In the genomic region with DNA sequence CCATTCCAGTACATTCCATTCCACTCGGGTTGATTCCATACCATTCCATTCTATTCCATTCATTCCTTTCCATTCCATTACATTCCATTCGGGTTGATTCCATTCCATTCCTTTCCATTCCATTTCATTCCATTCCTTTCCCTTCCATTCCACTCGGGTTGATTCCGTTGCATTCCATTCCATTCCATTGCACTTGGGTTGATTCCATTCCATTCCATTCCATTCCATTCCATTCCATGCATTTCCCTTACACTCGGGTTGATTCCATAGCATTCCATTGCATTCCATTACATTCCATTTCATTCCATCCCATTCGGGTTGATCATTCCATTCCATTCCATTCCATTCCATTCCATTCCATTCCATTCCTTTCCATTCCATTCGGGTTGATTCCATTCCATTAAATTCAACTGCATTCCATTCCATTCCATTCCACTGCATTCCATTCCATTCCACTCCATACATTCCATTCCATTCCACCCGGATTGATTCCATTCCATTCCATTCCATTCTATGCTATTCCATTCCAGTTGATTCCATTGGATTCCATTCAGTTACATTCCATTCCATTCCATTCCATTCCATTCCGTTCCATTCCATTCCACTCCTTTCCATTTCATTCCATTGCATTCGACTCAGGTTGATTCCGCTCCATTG, we compare ENCODE assay signal across 7 cellular contexts.
A peak's percentile ranks its signal among the peaks of the same experiment; 100 is the strongest.
DNase-seq lines count a peak whose midpoint lies in the region; ATAC-seq, FAIRE-seq and TF ChIP-seq lines count a peak whose summit lies in the region.
"Not testable (repeated sequence)": the region's sequence is repeated elsewhere in the genome, so short reads cannot be mapped to it uniquely, and the experiment has no call there.

No MANE protein-coding gene starts in this region.

- not testable (repeated sequence) for H3K9me1 ChIP-seq in endothelial cell of umbilical vein (replicated peaks; ENCODE audit: control insufficient read depth, extremely low read depth, insufficient read depth, low read length)

- not testable (repeated sequence) for H4K20me1 ChIP-seq in GM23338 (replicated peaks; ENCODE audit: insufficient read depth); Karpas-422 (ENCODE audit: insufficient read depth, low read depth, low read length); endothelial cell of umbilical vein (replicated peaks; ENCODE audit: control insufficient read depth, extremely low read depth, insufficient read depth, low read length)

- not testable (repeated sequence) for H3K4ac ChIP-seq in mesendoderm (ENCODE audit: low read depth, low read length)

- peaks cover 81% of the 10 kb centered on the region for H3K36me3 Mint-ChIP-seq in GM23338 (ENCODE audit: low read depth)

- H3K27me3 Mint-ChIP-seq in GM23338 (ENCODE audit: insufficient read depth, low read depth, poor library complexity) = peaks cover 70% of the 10 kb centered on the region

- H3K9me2 ChIP-seq in GM23338 (ENCODE audit: insufficient read depth); Karpas-422 (replicated peaks; ENCODE audit: insufficient read depth, low read length): not testable (repeated sequence)

- not testable (repeated sequence) for H3K18ac ChIP-seq in mesendoderm (ENCODE audit: low read length)

- not testable (repeated sequence) for H3K79me1 ChIP-seq in mesendoderm (ENCODE audit: low read length)

- ATAC-seq in GM23338 = not testable (repeated sequence)
- ATAC-seq in right cardiac atrium = peak; percentile 1 to 2

- not testable (repeated sequence) for H3K9ac ChIP-seq in Karpas-422 (ENCODE audit: low read length); endothelial cell of umbilical vein (replicated peaks; ENCODE audit: extremely low read depth, insufficient read depth, low read length); mesendoderm (ENCODE audit: low read length)

- H3K79me2 ChIP-seq in GM23338 (replicated peaks; ENCODE audit: insufficient read depth); Karpas-422 (ENCODE audit: low read length); endothelial cell of umbilical vein (ENCODE audit: control insufficient read depth, insufficient read depth, low read length); mesendoderm (ENCODE audit: control insufficient read depth, insufficient read depth, low read length): not testable (repeated sequence)

- POLR2A ChIA-PET in endothelial cell of umbilical vein (lab: Charles Lee) = not testable (repeated sequence)

- H3K4me3 ChIP-seq in GM23338 = peak overlapping the region; percentile 26; the same call in 1 of the 2 replicates
- 0 out of 2 replicates have a peak overlapping the region, but pooled peaks have one; percentile 0 for H3K4me3 ChIP-seq in Karpas-422 (ENCODE audit: low read length)
- H3K4me3 ChIP-seq in endothelial cell of umbilical vein (replicated peaks in 1 of 3; ENCODE audit: insufficient read depth in 1 of 3, low read depth in 1 of 3, low read length in 3 of 3); right cardiac atrium (ENCODE audit: low read length): not testable (repeated sequence)
- peak overlapping the region; percentile 14 for H3K4me3 ChIP-seq in mesendoderm (ENCODE audit: low read length)

- H3K27ac Mint-ChIP-seq in GM23338 = not testable (repeated sequence)

- H2AK5ac ChIP-seq in mesendoderm (ENCODE audit: low read length) = not testable (repeated sequence)

- H2BK120ac ChIP-seq in mesendoderm (ENCODE audit: low read depth, low read length) = not testable (repeated sequence)

- not testable (repeated sequence) for H3K4me1 ChIP-seq in GM23338 (ENCODE audit: insufficient read depth); Karpas-422 (ENCODE audit: low read length); endothelial cell of umbilical vein (ENCODE audit: control insufficient read depth, extremely low read depth, insufficient read depth, low read length); right cardiac atrium (ENCODE audit: control insufficient read depth, insufficient read depth, low read length); mesendoderm (ENCODE audit: control insufficient read depth, low read depth, low read length)

- TF ChIP-seq POLR2A in endothelial cell of umbilical vein (IDR thresholded peaks at IDR 0.05; ENCODE audit: low read depth, low read length) = not testable (repeated sequence)

- not testable (repeated sequence) for H3K36me3 ChIP-seq in GM23338 (ENCODE audit: insufficient read depth); Karpas-422 (ENCODE audit: insufficient read depth, low read length); endothelial cell of umbilical vein (ENCODE audit: control insufficient read depth in 2 of 2, extremely low read depth in 1 of 2, insufficient read depth in 2 of 2, low read length in 2 of 2); mesendoderm (ENCODE audit: control insufficient read depth, insufficient read depth, low read length)

- H2BK15ac ChIP-seq in mesendoderm (replicated peaks; ENCODE audit: low read depth) = not testable (repeated sequence)

- H2BK5ac ChIP-seq in mesendoderm (ENCODE audit: low read length) = not testable (repeated sequence)

- not testable (repeated sequence) for H2AFZ ChIP-seq in GM23338; Karpas-422 (ENCODE audit: low read length); endothelial cell of umbilical vein (ENCODE audit: low read depth, low read length)

- FAIRE-seq in endothelial cell of umbilical vein (lab: Jason Lieb, UNC) = not testable (repeated sequence)

- H3K4me1 Mint-ChIP-seq in GM23338 = not testable (repeated sequence)

- not testable (repeated sequence) for DNase-seq in GM23338 (ENCODE audit: low spot score); right cardiac atrium
- peak; percentile 38 for DNase-seq in Karpas-422
- DNase-seq in astrocyte of the hippocampus (ENCODE audit: low read depth, low spot score) = peak; percentile 29
- peak; percentile 70 for DNase-seq in endothelial cell of umbilical vein (ENCODE audit: low read depth, low spot score)
- peak; percentile 54 for DNase-seq in mesendoderm
- peak; percentile 36 for DNase-seq in renal cortical epithelial cell (ENCODE audit: low read depth)

- H4K5ac ChIP-seq in mesendoderm (ENCODE audit: low read length) = not testable (repeated sequence)

- peaks cover 91% of the 10 kb centered on the region for H3K9me3 Mint-ChIP-seq in GM23338

- H3K56ac ChIP-seq in mesendoderm (ENCODE audit: low read length) = not testable (repeated sequence)

- WGBS in right cardiac atrium = 73% methylated on average over 11 of the region's 11 CpGs
- 100% methylated on average over 2 of the region's 11 CpGs for WGBS in mesendoderm (ENCODE audit: extremely low coverage, insufficient coverage, low lambda C conversion rate)

- H4K8ac ChIP-seq in mesendoderm (ENCODE audit: low read depth, low read length) = not testable (repeated sequence)

- intact Hi-C loops in endothelial cell of umbilical vein (cut with micrococcal nuclease); right cardiac atrium (cut with DNase I): not testable (repeated sequence)

- H3K27ac ChIP-seq in GM23338 (ENCODE audit: low read depth); Karpas-422 (ENCODE audit: low read length); endothelial cell of umbilical vein (ENCODE audit: insufficient read depth, low read depth, low read length); right cardiac atrium (ENCODE audit: low read length); mesendoderm (ENCODE audit: low read depth, low read length): not testable (repeated sequence)

- H3K4me2 ChIP-seq in GM23338; Karpas-422 (ENCODE audit: low read depth, low read length, poor library complexity, severe bottlenecking); endothelial cell of umbilical vein (ENCODE audit: insufficient read depth, low read length); mesendoderm (ENCODE audit: low read length): not testable (repeated sequence)

- H3K9me3 ChIP-seq in Karpas-422 (ENCODE audit: low read length) = peaks cover 22% of the 10 kb centered on the region
- peaks cover 34% of the 10 kb centered on the region for H3K9me3 ChIP-seq in endothelial cell of umbilical vein (replicated peaks; ENCODE audit: control insufficient read depth, insufficient read depth, low read length)
- H3K9me3 ChIP-seq in right cardiac atrium (ENCODE audit: control insufficient read depth, low read length) = not testable (repeated sequence)

- not testable (repeated sequence) for BruUV-seq in endothelial cell of umbilical vein (replicated peaks; lab: Mats Ljungman, UMichigan)

- dilution Hi-C loops in endothelial cell of umbilical vein (cut with MboI; ENCODE audit: extremely low pct_ligation_motif_present, low sequenced_read_pairs) = not testable (repeated sequence)

- CTCF ChIA-PET in endothelial cell of umbilical vein (lab: Charles Lee) = not testable (repeated sequence)

- H3F3A ChIP-seq in GM23338 (replicated peaks; ENCODE audit: low read depth) = peaks cover 47% of the 10 kb centered on the region

- not testable (repeated sequence) for H3K4me3 Mint-ChIP-seq in GM23338

- H3K23ac ChIP-seq in mesendoderm (ENCODE audit: low read length) = not testable (repeated sequence)

- not testable (repeated sequence) for H3K27me3 ChIP-seq in GM23338 (ENCODE audit: insufficient read depth); Karpas-422 (ENCODE audit: low read length); endothelial cell of umbilical vein (ENCODE audit: control insufficient read depth in 2 of 2, insufficient read depth in 2 of 2, low read length in 2 of 2); right cardiac atrium (ENCODE audit: control insufficient read depth, insufficient read depth); mesendoderm (ENCODE audit: insufficient read depth, low read length, poor library complexity)

- TF ChIP-seq CTCF in GM23338 (conservative IDR thresholded peaks at IDR 0.05; ENCODE audit: low read depth in 2 of 2); endothelial cell of umbilical vein (IDR thresholded peaks at IDR 0.05; ENCODE audit: extremely low read depth in 1 of 2, insufficient read depth in 1 of 2, low read depth in 1 of 2, low read length in 2 of 2): not testable (repeated sequence)
